ENCODE assay signal across 8 cellular contexts in the genomic region with DNA sequence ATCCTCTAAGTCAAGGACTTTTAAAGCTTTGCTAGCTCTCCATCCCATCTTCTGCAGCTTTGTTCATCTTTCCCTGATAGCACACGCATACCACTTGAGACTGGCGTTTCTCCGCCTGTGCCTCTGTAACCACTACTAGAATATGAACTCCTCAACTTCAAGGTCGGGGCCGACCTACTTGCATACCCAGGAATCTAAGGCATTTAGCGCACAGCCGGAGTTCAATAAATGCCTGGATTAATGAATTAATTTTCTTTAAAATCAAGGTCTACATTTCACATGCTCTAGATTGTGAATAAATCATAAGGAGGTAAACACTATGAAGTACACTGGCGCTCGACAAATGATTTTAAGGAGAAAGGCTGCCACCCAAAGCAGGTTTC.
DNase-seq lines count a peak whose midpoint lies in the region; ATAC-seq, FAIRE-seq and TF ChIP-seq lines count a peak whose summit lies in the region.

No MANE protein-coding gene starts in this region.

- in situ Hi-C loops in Panc1 (cut with HindIII; ENCODE audit: low pct_unique_long_range_greater_than_20kb, low sequenced_read_pairs), result no loop called here

- no peak for FAIRE-seq in endothelial cell of umbilical vein (lab: Jason Lieb, UNC)

- peaks cover 12% of the 10 kb centered on the region for H3K4me1 Mint-ChIP-seq in osteocyte (ENCODE audit: unreplicated experiment)

- no peaks in the 10 kb centered on the region for H3K9me3 Mint-ChIP-seq in osteocyte (ENCODE audit: unreplicated experiment)

- no peaks in the 10 kb centered on the region for H3K36me3 Mint-ChIP-seq in osteocyte (ENCODE audit: unreplicated experiment)

- H3K4me3 Mint-ChIP-seq in osteocyte (ENCODE audit: unreplicated experiment), result peak overlapping the region; percentile 72

- TF ChIP-seq POLR2A in endothelial cell of umbilical vein (IDR thresholded peaks at IDR 0.05; ENCODE audit: low read depth, low read length), result no peak

- no peaks in the 10 kb centered on the region for H3K9me1 ChIP-seq in endothelial cell of umbilical vein (replicated peaks; ENCODE audit: control insufficient read depth, extremely low read depth, insufficient read depth, low read length)

- H3K27ac Mint-ChIP-seq in osteocyte (ENCODE audit: unreplicated experiment), result no peak overlapping the region

- H2AFZ ChIP-seq in DND-41 (ENCODE audit: low read depth, low read length) (peak overlapping the region; percentile 84), endothelial cell of umbilical vein (ENCODE audit: low read depth, low read length) (peak overlapping the region; percentile 72)

- POLR2A ChIA-PET in Panc1 (lab: Charles Lee) (no interaction called here), endothelial cell of umbilical vein (lab: Charles Lee) (no interaction called here)

- H3K79me2 ChIP-seq in DND-41 (ENCODE audit: insufficient read depth, low read length) (no peaks in the 10 kb centered on the region), endothelial cell of umbilical vein (ENCODE audit: control insufficient read depth, insufficient read depth, low read length) (no peaks in the 10 kb centered on the region)

- no peaks in the 10 kb centered on the region for H3K36me3 ChIP-seq in DND-41 (ENCODE audit: insufficient read depth, low read length)
- no peaks in the 10 kb centered on the region for H3K36me3 ChIP-seq in Panc1 (ENCODE audit: control insufficient read depth, insufficient read depth, low read length)
- no peaks in the 10 kb centered on the region for H3K36me3 ChIP-seq in endothelial cell of umbilical vein (ENCODE audit: control insufficient read depth in 2 of 2, extremely low read depth in 1 of 2, insufficient read depth in 2 of 2, low read length in 2 of 2)

- peaks cover 18% of the 10 kb centered on the region for H3K27me3 Mint-ChIP-seq in osteocyte (ENCODE audit: unreplicated experiment)

- H3K9ac ChIP-seq in DND-41 (ENCODE audit: low read depth, low read length), result peak overlapping the region; percentile 29
- no peak overlapping the region for H3K9ac ChIP-seq in endothelial cell of umbilical vein (replicated peaks; ENCODE audit: extremely low read depth, insufficient read depth, low read length)

- dilution Hi-C loops in endothelial cell of umbilical vein (cut with MboI; ENCODE audit: extremely low pct_ligation_motif_present, low sequenced_read_pairs), result no loop called here

- DNase-seq in DND-41 (no peak), Panc1 (ENCODE audit: low read depth, low spot score) (no peak), endothelial cell of umbilical vein (ENCODE audit: low read depth, low spot score) (peak; percentile 3), osteocyte (ENCODE audit: extremely low spot score, unreplicated experiment) (no peak)
- DNase-seq in activated CD4-positive, alpha-beta T cell treated with anti-CD3 and anti-CD28 coated beads for 48 hours, result no peak

- H3K27me3 ChIP-seq in DND-41 (ENCODE audit: insufficient read depth, low read length, poor library complexity) (peaks cover 32% of the 10 kb centered on the region), Panc1 (ENCODE audit: control insufficient read depth, insufficient read depth, low read length) (no peaks in the 10 kb centered on the region), endothelial cell of umbilical vein (ENCODE audit: control insufficient read depth in 2 of 2, insufficient read depth in 2 of 2, low read length in 2 of 2) (peaks cover 13 to 16% of the 10 kb centered on the region in 2 experiments)

- ATAC-seq in DND-41 (ENCODE audit: insufficient read depth, low read depth) (no peak), Panc1 (no peak), HG03432 (IDR thresholded peaks at IDR 0.05; ENCODE audit: unreplicated experiment) (no peak), GM18909 (IDR thresholded peaks at IDR 0.05; ENCODE audit: poor library complexity, unreplicated experiment) (no peak), HG03135 (IDR thresholded peaks at IDR 0.05; ENCODE audit: unreplicated experiment) (no peak)

- H3K27ac ChIP-seq in DND-41 (ENCODE audit: low read length), result no peak overlapping the region
- H3K27ac ChIP-seq in Panc1 (ENCODE audit: low read length), result no peak overlapping the region
- no peak overlapping the region for H3K27ac ChIP-seq in endothelial cell of umbilical vein (ENCODE audit: insufficient read depth, low read depth, low read length)

- peak overlapping the region; percentile 16 to 59; a peak in 3 of 4 replicates for H3K4me3 ChIP-seq in DND-41 (ENCODE audit: low read depth in 1 of 2, low read length in 2 of 2)
- H3K4me3 ChIP-seq in Panc1 (ENCODE audit: low read depth in 2 of 2, low read length in 2 of 2), result peak overlapping the region; percentile 40 to 57
- peak overlapping the region; percentile 14 to 40 (median 31) for H3K4me3 ChIP-seq in endothelial cell of umbilical vein (replicated peaks in 1 of 3; ENCODE audit: insufficient read depth in 1 of 3, low read depth in 1 of 3, low read length in 3 of 3)

- CTCF ChIA-PET in Panc1 (lab: Charles Lee), result interaction anchor here (0.5 to 0.7 kb wide), 2 partner anchors 11 to 1189 kb away, joined by 4 to 9 read pairs; no protein-coding TSS in a partner anchor
- CTCF ChIA-PET in endothelial cell of umbilical vein (lab: Charles Lee), result interaction anchor here (0.7 to 2.1 kb wide), 26 partner anchors 9 to 1200 kb away, joined by 3 to 23 read pairs (median 5); a partner anchor contains a TSS

- H3K4me2 ChIP-seq in DND-41 (ENCODE audit: insufficient read depth, low read length) (peak overlapping the region; percentile 86), endothelial cell of umbilical vein (ENCODE audit: insufficient read depth, low read length) (peak overlapping the region; percentile 81)

- no peaks in the 10 kb centered on the region for H3K9me3 ChIP-seq in DND-41 (ENCODE audit: insufficient read depth, low read length, severe bottlenecking)
- no peaks in the 10 kb centered on the region for H3K9me3 ChIP-seq in Panc1 (ENCODE audit: control insufficient read depth, insufficient read depth, low read depth, low read length)
- no peaks in the 10 kb centered on the region for H3K9me3 ChIP-seq in endothelial cell of umbilical vein (replicated peaks; ENCODE audit: control insufficient read depth, insufficient read depth, low read length)

- H4K20me1 ChIP-seq in DND-41 (ENCODE audit: insufficient read depth, low read length) (no peaks in the 10 kb centered on the region), endothelial cell of umbilical vein (replicated peaks; ENCODE audit: control insufficient read depth, extremely low read depth, insufficient read depth, low read length) (no peaks in the 10 kb centered on the region)

- BruUV-seq in Panc1 (replicated peaks; lab: Mats Ljungman, UMichigan) (no TSS peak), endothelial cell of umbilical vein (replicated peaks; lab: Mats Ljungman, UMichigan) (no TSS peak)

- TF ChIP-seq CTCF in DND-41 (IDR thresholded peaks at IDR 0.05; ENCODE audit: borderline replicate concordance, extremely low read depth, low read length, poor library complexity, severe bottlenecking), result no peak
- no peak for TF ChIP-seq CTCF in Panc1 (IDR thresholded peaks at IDR 0.05)
- TF ChIP-seq CTCF in endothelial cell of umbilical vein (IDR thresholded peaks at IDR 0.05; ENCODE audit: extremely low read depth in 1 of 2, insufficient read depth in 1 of 2, low read depth in 1 of 2, low read length in 2 of 2), result no peak
- no peak for TF ChIP-seq CTCF in osteocyte (IDR thresholded peaks at IDR 0.05)

- H3K4me1 ChIP-seq in DND-41 (ENCODE audit: insufficient read depth, low read length), result peaks cover 15% of the 10 kb centered on the region
- H3K4me1 ChIP-seq in Panc1 (ENCODE audit: control insufficient read depth, insufficient read depth, low read length), result peaks cover 3% of the 10 kb centered on the region; the same call in 1 of the 2 replicates
- H3K4me1 ChIP-seq in endothelial cell of umbilical vein (ENCODE audit: control insufficient read depth, extremely low read depth, insufficient read depth, low read length), result peaks cover 6% of the 10 kb centered on the region

- intact Hi-C loops in Panc1 (cut with micrococcal nuclease; ENCODE audit: unreplicated experiment), result no loop called here
- intact Hi-C loops in endothelial cell of umbilical vein (cut with micrococcal nuclease), result no loop called here

TF ChIP-seq in endothelial cell of umbilical vein, 7 proteins besides CTCF, POLR2A, EP300 and RAD21:
- no peak for TF ChIP-seq POLR2AphosphoS5 (IDR thresholded peaks at IDR 0.05; ENCODE audit: insufficient read depth, low read depth, low read length)
- no peak for TF ChIP-seq EZH2 (IDR thresholded peaks at IDR 0.05; ENCODE audit: borderline replicate concordance, low read depth, low read length, severe bottlenecking)
- no peak for TF ChIP-seq GATA2 (IDR thresholded peaks at IDR 0.05; ENCODE audit: insufficient read depth, insufficient read length, low read depth, low read length)
- TF ChIP-seq MYC (IDR thresholded peaks at IDR 0.05; ENCODE audit: low read depth, low read length), result no peak
- TF ChIP-seq FOS (IDR thresholded peaks at IDR 0.05; ENCODE audit: borderline replicate concordance, insufficient read depth, low read length), result no peak
- TF ChIP-seq JUN (IDR thresholded peaks at IDR 0.05; ENCODE audit: borderline replicate concordance, insufficient read depth, insufficient read length, low read depth), result no peak
- TF ChIP-seq, protein P1, sequence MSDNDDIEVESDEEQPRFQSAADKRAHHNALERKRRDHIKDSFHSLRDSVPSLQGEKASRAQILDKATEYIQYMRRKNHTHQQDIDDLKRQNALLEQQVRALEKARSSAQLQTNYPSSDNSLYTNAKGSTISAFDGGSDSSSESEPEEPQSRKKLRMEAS (IDR thresholded peaks at IDR 0.05; ENCODE audit: insufficient read depth, insufficient read length), result no peak
